ENCODE assay signal across 1 cellular context in the genomic region with DNA sequence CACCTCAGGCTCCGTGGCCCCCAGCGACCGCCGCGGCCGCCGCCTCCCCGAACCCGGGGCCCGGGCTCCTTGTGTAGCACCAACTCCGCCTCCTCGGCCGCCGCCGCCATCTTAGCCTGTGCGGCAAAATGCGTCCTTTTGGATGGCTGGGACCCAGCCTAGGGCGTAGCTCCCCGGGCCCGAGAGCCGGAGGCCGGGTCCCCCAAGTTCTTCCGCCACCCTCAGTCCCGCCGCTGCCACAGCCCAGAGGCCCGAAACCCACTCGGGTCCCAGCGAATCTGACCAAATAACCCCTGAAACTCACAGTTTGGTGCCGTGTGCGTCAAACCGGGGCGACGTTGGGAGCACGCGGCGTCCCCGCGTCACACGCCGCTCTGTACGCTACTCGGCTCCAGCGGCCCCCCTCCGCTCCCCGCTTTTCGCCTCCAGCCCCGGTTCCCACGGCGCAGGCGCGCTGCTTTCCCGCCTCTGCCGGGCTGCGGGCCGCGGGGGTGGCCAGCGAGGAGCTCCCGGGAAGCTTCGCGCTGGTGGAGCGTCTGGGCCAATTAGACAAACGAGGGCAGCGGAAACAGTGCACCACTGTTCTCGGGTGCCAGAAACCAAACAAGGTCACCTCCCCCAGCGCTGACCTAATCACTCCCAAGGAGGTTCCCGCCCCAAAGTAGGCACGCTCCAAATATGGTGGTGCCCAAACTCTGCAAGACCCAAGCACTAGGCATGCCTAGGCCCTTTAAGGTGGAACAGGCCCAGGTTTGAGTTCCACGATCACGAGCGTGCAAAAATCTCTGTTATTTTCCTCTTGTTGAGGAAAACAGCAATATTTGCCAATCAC.
TF ChIP-seq lines count a peak whose summit lies in the region.

A gene (minus strand): TSS at position 350 of the 832 bp plus-strand sequence. CDS start 39,682 bp downstream, outside the sequence.

TF ChIP-seq in HepG2, 621 proteins besides CTCF, POLR2A, EP300 and RAD21 (continued from another document and continues in another):
- TF ChIP-seq ZNF496 (CRISPR knock-in tag; IDR thresholded peaks at IDR 0.05; ENCODE audit: insufficient replicate concordance) (no peak), GFI1 (CRISPR knock-in tag; IDR thresholded peaks at IDR 0.05; ENCODE audit: borderline replicate concordance) (peak; percentile 73; the same call in 1 of the 2 replicates), ZNF326 (CRISPR knock-in tag; IDR thresholded peaks at IDR 0.05; ENCODE audit: borderline replicate concordance) (no peak), EHMT2 (IDR thresholded peaks at IDR 0.05; ENCODE audit: borderline replicate concordance, low read depth, low read length) (peak; percentile 93; the same call in 1 of the 2 replicates), RFXAP (CRISPR knock-in tag; IDR thresholded peaks at IDR 0.05; ENCODE audit: borderline replicate concordance) (peak; percentile 76; the same call in 1 of the 2 replicates), ZKSCAN1 (IDR thresholded peaks at IDR 0.05; ENCODE audit: low read length) (no peak), HNRNPH1 (optimal IDR thresholded peaks at IDR 0.05; ENCODE audit: low read depth, low read length) (no peak), MED13 (CRISPR knock-in tag; IDR thresholded peaks at IDR 0.05) (peak; percentile 81), NCOA1 (CRISPR knock-in tag; IDR thresholded peaks at IDR 0.05) (no peak), PHF5A (CRISPR knock-in tag; IDR thresholded peaks at IDR 0.05; ENCODE audit: low read depth, unreplicated experiment) (peak; percentile 61), ZBTB7B (CRISPR knock-in tag; IDR thresholded peaks at IDR 0.05) (peak; percentile 52), PRMT3 (CRISPR knock-in tag; IDR thresholded peaks at IDR 0.05; ENCODE audit: borderline replicate concordance, low read depth) (peak; percentile 68; the same call in 1 of the 2 replicates), HOXA9 (CRISPR knock-in tag; IDR thresholded peaks at IDR 0.05; ENCODE audit: borderline replicate concordance) (peak; percentile 89; the same call in 1 of the 2 replicates), ZNF615 (CRISPR knock-in tag; IDR thresholded peaks at IDR 0.05; ENCODE audit: borderline replicate concordance) (no peak; the same call in 1 of the 2 replicates)
- TF ChIP-seq, protein P1, sequence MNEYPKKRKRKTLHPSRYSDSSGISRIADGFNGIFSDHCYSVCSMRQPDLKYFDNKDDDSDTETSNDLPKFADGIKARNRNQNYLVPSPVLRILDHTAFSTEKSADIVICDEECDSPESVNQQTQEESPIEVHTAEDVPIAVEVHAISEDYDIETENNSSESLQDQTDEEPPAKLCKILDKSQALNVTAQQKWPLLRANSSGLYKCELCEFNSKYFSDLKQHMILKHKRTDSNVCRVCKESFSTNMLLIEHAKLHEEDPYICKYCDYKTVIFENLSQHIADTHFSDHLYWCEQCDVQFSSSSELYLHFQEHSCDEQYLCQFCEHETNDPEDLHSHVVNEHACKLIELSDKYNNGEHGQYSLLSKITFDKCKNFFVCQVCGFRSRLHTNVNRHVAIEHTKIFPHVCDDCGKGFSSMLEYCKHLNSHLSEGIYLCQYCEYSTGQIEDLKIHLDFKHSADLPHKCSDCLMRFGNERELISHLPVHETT (CRISPR knock-in tag; conservative IDR thresholded peaks at IDR 0.05): peak; percentile 92
- TF ChIP-seq, protein P2, sequence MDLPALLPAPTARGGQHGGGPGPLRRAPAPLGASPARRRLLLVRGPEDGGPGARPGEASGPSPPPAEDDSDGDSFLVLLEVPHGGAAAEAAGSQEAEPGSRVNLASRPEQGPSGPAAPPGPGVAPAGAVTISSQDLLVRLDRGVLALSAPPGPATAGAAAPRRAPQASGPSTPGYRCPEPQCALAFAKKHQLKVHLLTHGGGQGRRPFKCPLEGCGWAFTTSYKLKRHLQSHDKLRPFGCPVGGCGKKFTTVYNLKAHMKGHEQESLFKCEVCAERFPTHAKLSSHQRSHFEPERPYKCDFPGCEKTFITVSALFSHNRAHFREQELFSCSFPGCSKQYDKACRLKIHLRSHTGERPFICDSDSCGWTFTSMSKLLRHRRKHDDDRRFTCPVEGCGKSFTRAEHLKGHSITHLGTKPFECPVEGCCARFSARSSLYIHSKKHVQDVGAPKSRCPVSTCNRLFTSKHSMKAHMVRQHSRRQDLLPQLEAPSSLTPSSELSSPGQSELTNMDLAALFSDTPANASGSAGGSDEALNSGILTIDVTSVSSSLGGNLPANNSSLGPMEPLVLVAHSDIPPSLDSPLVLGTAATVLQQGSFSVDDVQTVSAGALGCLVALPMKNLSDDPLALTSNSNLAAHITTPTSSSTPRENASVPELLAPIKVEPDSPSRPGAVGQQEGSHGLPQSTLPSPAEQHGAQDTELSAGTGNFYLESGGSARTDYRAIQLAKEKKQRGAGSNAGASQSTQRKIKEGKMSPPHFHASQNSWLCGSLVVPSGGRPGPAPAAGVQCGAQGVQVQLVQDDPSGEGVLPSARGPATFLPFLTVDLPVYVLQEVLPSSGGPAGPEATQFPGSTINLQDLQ (CRISPR knock-in tag; IDR thresholded peaks at IDR 0.05): no peak
- TF ChIP-seq, protein P3, sequence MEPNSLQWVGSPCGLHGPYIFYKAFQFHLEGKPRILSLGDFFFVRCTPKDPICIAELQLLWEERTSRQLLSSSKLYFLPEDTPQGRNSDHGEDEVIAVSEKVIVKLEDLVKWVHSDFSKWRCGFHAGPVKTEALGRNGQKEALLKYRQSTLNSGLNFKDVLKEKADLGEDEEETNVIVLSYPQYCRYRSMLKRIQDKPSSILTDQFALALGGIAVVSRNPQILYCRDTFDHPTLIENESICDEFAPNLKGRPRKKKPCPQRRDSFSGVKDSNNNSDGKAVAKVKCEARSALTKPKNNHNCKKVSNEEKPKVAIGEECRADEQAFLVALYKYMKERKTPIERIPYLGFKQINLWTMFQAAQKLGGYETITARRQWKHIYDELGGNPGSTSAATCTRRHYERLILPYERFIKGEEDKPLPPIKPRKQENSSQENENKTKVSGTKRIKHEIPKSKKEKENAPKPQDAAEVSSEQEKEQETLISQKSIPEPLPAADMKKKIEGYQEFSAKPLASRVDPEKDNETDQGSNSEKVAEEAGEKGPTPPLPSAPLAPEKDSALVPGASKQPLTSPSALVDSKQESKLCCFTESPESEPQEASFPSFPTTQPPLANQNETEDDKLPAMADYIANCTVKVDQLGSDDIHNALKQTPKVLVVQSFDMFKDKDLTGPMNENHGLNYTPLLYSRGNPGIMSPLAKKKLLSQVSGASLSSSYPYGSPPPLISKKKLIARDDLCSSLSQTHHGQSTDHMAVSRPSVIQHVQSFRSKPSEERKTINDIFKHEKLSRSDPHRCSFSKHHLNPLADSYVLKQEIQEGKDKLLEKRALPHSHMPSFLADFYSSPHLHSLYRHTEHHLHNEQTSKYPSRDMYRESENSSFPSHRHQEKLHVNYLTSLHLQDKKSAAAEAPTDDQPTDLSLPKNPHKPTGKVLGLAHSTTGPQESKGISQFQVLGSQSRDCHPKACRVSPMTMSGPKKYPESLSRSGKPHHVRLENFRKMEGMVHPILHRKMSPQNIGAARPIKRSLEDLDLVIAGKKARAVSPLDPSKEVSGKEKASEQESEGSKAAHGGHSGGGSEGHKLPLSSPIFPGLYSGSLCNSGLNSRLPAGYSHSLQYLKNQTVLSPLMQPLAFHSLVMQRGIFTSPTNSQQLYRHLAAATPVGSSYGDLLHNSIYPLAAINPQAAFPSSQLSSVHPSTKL (CRISPR knock-in tag; IDR thresholded peaks at IDR 0.05): peak; percentile 54; the same call in 1 of the 2 replicates
- TF ChIP-seq, protein P4, sequence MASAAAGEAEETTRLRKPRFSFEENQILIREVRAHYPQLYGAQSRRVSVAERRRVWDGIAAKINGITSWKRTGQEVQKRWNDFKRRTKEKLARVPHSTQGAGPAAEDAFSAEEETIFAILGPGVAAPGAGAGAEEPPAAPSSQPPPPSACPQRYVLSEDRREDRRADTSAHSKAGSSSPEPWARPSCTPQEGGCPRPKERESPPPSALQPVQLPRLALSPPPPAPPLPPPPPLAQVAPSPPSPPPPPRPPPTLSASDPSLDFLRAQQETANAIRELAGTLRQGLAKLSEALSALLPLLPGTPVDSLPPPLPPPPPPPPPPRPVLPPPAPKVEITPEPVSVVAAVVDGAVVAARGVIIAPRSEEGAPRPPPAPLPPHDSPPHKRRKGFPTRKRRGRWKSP (CRISPR knock-in tag; IDR thresholded peaks at IDR 0.05): peak; percentile 86; the same call in 1 of the 2 replicates
- TF ChIP-seq, protein P5, sequence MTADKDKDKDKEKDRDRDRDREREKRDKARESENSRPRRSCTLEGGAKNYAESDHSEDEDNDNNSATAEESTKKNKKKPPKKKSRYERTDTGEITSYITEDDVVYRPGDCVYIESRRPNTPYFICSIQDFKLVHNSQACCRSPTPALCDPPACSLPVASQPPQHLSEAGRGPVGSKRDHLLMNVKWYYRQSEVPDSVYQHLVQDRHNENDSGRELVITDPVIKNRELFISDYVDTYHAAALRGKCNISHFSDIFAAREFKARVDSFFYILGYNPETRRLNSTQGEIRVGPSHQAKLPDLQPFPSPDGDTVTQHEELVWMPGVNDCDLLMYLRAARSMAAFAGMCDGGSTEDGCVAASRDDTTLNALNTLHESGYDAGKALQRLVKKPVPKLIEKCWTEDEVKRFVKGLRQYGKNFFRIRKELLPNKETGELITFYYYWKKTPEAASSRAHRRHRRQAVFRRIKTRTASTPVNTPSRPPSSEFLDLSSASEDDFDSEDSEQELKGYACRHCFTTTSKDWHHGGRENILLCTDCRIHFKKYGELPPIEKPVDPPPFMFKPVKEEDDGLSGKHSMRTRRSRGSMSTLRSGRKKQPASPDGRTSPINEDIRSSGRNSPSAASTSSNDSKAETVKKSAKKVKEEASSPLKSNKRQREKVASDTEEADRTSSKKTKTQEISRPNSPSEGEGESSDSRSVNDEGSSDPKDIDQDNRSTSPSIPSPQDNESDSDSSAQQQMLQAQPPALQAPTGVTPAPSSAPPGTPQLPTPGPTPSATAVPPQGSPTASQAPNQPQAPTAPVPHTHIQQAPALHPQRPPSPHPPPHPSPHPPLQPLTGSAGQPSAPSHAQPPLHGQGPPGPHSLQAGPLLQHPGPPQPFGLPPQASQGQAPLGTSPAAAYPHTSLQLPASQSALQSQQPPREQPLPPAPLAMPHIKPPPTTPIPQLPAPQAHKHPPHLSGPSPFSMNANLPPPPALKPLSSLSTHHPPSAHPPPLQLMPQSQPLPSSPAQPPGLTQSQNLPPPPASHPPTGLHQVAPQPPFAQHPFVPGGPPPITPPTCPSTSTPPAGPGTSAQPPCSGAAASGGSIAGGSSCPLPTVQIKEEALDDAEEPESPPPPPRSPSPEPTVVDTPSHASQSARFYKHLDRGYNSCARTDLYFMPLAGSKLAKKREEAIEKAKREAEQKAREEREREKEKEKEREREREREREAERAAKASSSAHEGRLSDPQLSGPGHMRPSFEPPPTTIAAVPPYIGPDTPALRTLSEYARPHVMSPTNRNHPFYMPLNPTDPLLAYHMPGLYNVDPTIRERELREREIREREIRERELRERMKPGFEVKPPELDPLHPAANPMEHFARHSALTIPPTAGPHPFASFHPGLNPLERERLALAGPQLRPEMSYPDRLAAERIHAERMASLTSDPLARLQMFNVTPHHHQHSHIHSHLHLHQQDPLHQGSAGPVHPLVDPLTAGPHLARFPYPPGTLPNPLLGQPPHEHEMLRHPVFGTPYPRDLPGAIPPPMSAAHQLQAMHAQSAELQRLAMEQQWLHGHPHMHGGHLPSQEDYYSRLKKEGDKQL (CRISPR knock-in tag; IDR thresholded peaks at IDR 0.05; ENCODE audit: low read depth): peak; percentile 76; the same call in 1 of the 2 replicates
- TF ChIP-seq, protein P6, sequence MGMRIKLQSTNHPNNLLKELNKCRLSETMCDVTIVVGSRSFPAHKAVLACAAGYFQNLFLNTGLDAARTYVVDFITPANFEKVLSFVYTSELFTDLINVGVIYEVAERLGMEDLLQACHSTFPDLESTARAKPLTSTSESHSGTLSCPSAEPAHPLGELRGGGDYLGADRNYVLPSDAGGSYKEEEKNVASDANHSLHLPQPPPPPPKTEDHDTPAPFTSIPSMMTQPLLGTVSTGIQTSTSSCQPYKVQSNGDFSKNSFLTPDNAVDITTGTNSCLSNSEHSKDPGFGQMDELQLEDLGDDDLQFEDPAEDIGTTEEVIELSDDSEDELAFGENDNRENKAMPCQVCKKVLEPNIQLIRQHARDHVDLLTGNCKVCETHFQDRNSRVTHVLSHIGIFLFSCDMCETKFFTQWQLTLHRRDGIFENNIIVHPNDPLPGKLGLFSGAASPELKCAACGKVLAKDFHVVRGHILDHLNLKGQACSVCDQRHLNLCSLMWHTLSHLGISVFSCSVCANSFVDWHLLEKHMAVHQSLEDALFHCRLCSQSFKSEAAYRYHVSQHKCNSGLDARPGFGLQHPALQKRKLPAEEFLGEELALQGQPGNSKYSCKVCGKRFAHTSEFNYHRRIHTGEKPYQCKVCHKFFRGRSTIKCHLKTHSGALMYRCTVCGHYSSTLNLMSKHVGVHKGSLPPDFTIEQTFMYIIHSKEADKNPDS (CRISPR knock-in tag; IDR thresholded peaks at IDR 0.05): no peak
- TF ChIP-seq, protein P7, sequence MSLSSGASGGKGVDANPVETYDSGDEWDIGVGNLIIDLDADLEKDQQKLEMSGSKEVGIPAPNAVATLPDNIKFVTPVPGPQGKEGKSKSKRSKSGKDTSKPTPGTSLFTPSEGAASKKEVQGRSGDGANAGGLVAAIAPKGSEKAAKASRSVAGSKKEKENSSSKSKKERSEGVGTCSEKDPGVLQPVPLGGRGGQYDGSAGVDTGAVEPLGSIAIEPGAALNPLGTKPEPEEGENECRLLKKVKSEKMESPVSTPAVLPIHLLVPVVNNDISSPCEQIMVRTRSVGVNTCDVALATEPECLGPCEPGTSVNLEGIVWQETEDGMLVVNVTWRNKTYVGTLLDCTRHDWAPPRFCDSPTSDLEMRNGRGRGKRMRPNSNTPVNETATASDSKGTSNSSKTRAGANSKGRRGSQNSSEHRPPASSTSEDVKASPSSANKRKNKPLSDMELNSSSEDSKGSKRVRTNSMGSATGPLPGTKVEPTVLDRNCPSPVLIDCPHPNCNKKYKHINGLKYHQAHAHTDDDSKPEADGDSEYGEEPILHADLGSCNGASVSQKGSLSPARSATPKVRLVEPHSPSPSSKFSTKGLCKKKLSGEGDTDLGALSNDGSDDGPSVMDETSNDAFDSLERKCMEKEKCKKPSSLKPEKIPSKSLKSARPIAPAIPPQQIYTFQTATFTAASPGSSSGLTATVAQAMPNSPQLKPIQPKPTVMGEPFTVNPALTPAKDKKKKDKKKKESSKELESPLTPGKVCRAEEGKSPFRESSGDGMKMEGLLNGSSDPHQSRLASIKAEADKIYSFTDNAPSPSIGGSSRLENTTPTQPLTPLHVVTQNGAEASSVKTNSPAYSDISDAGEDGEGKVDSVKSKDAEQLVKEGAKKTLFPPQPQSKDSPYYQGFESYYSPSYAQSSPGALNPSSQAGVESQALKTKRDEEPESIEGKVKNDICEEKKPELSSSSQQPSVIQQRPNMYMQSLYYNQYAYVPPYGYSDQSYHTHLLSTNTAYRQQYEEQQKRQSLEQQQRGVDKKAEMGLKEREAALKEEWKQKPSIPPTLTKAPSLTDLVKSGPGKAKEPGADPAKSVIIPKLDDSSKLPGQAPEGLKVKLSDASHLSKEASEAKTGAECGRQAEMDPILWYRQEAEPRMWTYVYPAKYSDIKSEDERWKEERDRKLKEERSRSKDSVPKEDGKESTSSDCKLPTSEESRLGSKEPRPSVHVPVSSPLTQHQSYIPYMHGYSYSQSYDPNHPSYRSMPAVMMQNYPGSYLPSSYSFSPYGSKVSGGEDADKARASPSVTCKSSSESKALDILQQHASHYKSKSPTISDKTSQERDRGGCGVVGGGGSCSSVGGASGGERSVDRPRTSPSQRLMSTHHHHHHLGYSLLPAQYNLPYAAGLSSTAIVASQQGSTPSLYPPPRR (CRISPR knock-in tag; IDR thresholded peaks at IDR 0.05; ENCODE audit: borderline replicate concordance): no peak
- TF ChIP-seq, protein P8, sequence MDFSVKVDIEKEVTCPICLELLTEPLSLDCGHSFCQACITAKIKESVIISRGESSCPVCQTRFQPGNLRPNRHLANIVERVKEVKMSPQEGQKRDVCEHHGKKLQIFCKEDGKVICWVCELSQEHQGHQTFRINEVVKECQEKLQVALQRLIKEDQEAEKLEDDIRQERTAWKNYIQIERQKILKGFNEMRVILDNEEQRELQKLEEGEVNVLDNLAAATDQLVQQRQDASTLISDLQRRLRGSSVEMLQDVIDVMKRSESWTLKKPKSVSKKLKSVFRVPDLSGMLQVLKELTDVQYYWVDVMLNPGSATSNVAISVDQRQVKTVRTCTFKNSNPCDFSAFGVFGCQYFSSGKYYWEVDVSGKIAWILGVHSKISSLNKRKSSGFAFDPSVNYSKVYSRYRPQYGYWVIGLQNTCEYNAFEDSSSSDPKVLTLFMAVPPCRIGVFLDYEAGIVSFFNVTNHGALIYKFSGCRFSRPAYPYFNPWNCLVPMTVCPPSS (IDR thresholded peaks at IDR 0.05): no peak
